18 cellular contexts compared by ENCODE assay signal in the genomic region with DNA sequence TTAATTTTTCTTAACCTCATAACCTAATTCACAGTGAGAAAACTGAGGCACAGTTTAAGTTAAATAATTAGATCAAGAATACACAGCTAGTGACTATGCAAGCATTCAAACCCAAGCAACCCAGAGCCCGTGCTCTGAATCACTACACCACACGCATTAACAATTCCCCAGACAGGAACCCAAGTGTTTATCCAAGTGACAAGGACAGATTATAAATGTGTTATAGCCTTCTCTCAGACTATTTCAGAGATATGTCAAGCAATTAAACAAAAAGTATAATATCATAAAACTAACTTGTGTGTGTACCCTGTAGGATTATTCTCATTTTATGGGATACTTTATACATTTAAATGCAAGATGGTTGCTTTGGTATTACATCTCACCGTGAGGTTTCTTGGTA. TPM values are rescaled to one million over a fixed set of nuclear protein-coding genes. Genes with fewer than 3 reads are reported as not detected.
DNase-seq lines count a peak whose midpoint lies in the region; ATAC-seq, FAIRE-seq and TF ChIP-seq lines count a peak whose summit lies in the region.
"Had no signal": no experiment of that assay in that cellular context is flagged by ENCODE, and none has a peak within 500 bp of the region (broad histone marks: within the 10 kb centered on the region; RNA-seq: fewer than 3 reads in every experiment).

No MANE protein-coding gene starts in this region.

- no peak overlapping the region for H3K4me3 ChIP-seq in IMR-90 (ENCODE audit: insufficient read depth, low read depth, low read length)
- H3K4me3 ChIP-seq in astrocyte (ENCODE audit: insufficient read depth, low read depth, low read length), result no peak overlapping the region

- H2BK120ac ChIP-seq in IMR-90 (ENCODE audit: low read depth, low read length), result no peak overlapping the region

- no peak for FAIRE-seq in astrocyte (lab: Jason Lieb, UNC)
- FAIRE-seq: D721Med, GM12892, H54 had no signal

- H3K36me3 ChIP-seq in IMR-90 (ENCODE audit: control insufficient read depth, insufficient read depth, low read length) (no peaks in the 10 kb centered on the region), astrocyte (ENCODE audit: insufficient read depth, low read length) (no peaks in the 10 kb centered on the region)

- H3K36me3 Mint-ChIP-seq in astrocyte (ENCODE audit: low read depth, unreplicated experiment), result no peaks in the 10 kb centered on the region
- H3K36me3 Mint-ChIP-seq in stimulated activated memory B cell treated with anti-CD40 and anti-IgM and Interleukin-4, amounts not matched to agents 10 μg/mL and 1 μg/mL and 100 μg/mL, for 72 hours, result peaks cover 20% of the 10 kb centered on the region

- WGBS in IMR-90 (ENCODE audit: extremely low coverage in 2 of 2, insufficient read length in 1 of 2), 2 experiments, result no CpG with 5 or more reads among the region's 3 CpGs

- peak; percentile 62 for DNase-seq in IMR-90
- peak; percentile 46 for DNase-seq in astrocyte (ENCODE audit: low read depth)
- peak; percentile 32 for DNase-seq in hepatic stellate cell (ENCODE audit: low spot score)
- no peak for DNase-seq in left lobe of liver (ENCODE audit: low spot score)
- no peak for DNase-seq in RWPE1 (ENCODE audit: low spot score)
- DNase-seq: C1 segment of cervical spinal cord, Kasumi-1, NCI-H1092 treated with DMSO at 0.1 percent for 48 hours, NCI-H146, NCI-H2029 treated with DMSO at 0.1 percent for 48 hours, SHP77 treated with DMSO at 0.1 percent for 48 hours, SK-N-SH had no signal

- H4K20me1 ChIP-seq in IMR-90 (ENCODE audit: insufficient read depth, low read length) (peaks cover 58% of the 10 kb centered on the region), astrocyte (ENCODE audit: insufficient read depth, low read length) (peaks cover 79% of the 10 kb centered on the region)

- TF ChIP-seq CTCF in IMR-90 (conservative IDR thresholded peaks at IDR 0.05; ENCODE audit: low read depth, low read length), result no peak
- no peak for TF ChIP-seq CTCF in astrocyte (IDR thresholded peaks at IDR 0.05; ENCODE audit: insufficient read depth, low read depth, low read length)
- no peak for TF ChIP-seq CTCF in RWPE1 (conservative IDR thresholded peaks at IDR 0.05; ENCODE audit: low read depth)

- H3K4me1 Mint-ChIP-seq in astrocyte (ENCODE audit: low read depth, unreplicated experiment), result peaks cover 25% of the 10 kb centered on the region
- peaks cover 28% of the 10 kb centered on the region for H3K4me1 Mint-ChIP-seq in stimulated activated memory B cell treated with anti-CD40 and anti-IgM and Interleukin-4, amounts not matched to agents 10 μg/mL and 1 μg/mL and 100 μg/mL, for 72 hours

- no peak overlapping the region for H3K56ac ChIP-seq in IMR-90 (ENCODE audit: extremely low read depth, insufficient read depth, low read length)

- no peak overlapping the region for H2AFZ ChIP-seq in IMR-90 (replicated peaks; ENCODE audit: low read length, poor library complexity)
- no peak overlapping the region for H2AFZ ChIP-seq in astrocyte (ENCODE audit: low read depth, low read length)

- no peak overlapping the region for H3K4ac ChIP-seq in IMR-90 (ENCODE audit: low read depth, low read length)

- CTCF ChIA-PET in IMR-90 (lab: Yijun Ruan, JAX) (no interaction called here), RWPE1 (lab: Yijun Ruan, JAX) (no interaction called here)

- no peak overlapping the region for H4K91ac ChIP-seq in IMR-90 (ENCODE audit: insufficient read depth, low read depth, low read length)

- peaks cover 21 to 54% of the 10 kb centered on the region in 2 experiments for H3K79me1 ChIP-seq in IMR-90 (ENCODE audit: low read depth in 1 of 2, low read length in 2 of 2)

- no peak for TF ChIP-seq RAD21 in IMR-90 (IDR thresholded peaks at IDR 0.05; ENCODE audit: low read length)

- TF ChIP-seq POLR2A in IMR-90 (IDR thresholded peaks at IDR 0.05; ENCODE audit: low read depth, low read length), result no peak

- intact Hi-C loops in IMR-90 (cut with micrococcal nuclease), result no loop called here

- H3K9me3 ChIP-seq in IMR-90 (ENCODE audit: control insufficient read depth, insufficient read depth, low read length) (no peaks in the 10 kb centered on the region), astrocyte (ENCODE audit: insufficient read depth, low read depth, low read length) (no peaks in the 10 kb centered on the region)
- H3K9me3 ChIP-seq: SK-N-SH had no signal

- H2AK5ac ChIP-seq in IMR-90 (ENCODE audit: low read depth, low read length), result no peak overlapping the region

- no peak overlapping the region for H3K27ac Mint-ChIP-seq in astrocyte (ENCODE audit: unreplicated experiment)
- peak overlapping the region; percentile 49 for H3K27ac Mint-ChIP-seq in stimulated activated memory B cell treated with anti-CD40 and anti-IgM and Interleukin-4, amounts not matched to agents 10 μg/mL and 1 μg/mL and 100 μg/mL, for 72 hours

- H2AK9ac ChIP-seq in IMR-90 (replicated peaks; ENCODE audit: low read depth, low read length, poor library complexity), result no peak overlapping the region

- H3K18ac ChIP-seq in IMR-90 (ENCODE audit: low read depth, low read length), result no peak overlapping the region

- H3K4me2 ChIP-seq in IMR-90 (ENCODE audit: low read depth, low read length) (no peak overlapping the region), astrocyte (ENCODE audit: low read length) (no peak overlapping the region)
- H3K4me2 ChIP-seq: SK-N-SH had no signal

- peaks cover 5% of the 10 kb centered on the region; the same call in 1 of the 2 replicates for H3K9me1 ChIP-seq in IMR-90 (ENCODE audit: insufficient read depth, low read length)

- H3K79me2 ChIP-seq in astrocyte (ENCODE audit: insufficient read depth, low read length), result peaks cover 98% of the 10 kb centered on the region

- no peak overlapping the region for H2BK5ac ChIP-seq in IMR-90 (ENCODE audit: low read depth, low read length, poor library complexity, severe bottlenecking)

- POLR2A ChIA-PET in IMR-90 (lab: Charles Lee; ENCODE audit: unreplicated experiment) (no interaction called here), RWPE1 (lab: Yijun Ruan, JAX; ENCODE audit: low non-redundant PET) (no interaction called here)

- no peaks in the 10 kb centered on the region for H3K27me3 Mint-ChIP-seq in astrocyte (ENCODE audit: low read depth, unreplicated experiment)
- no peaks in the 10 kb centered on the region for H3K27me3 Mint-ChIP-seq in stimulated activated memory B cell treated with anti-CD40 and anti-IgM and Interleukin-4, amounts not matched to agents 10 μg/mL and 1 μg/mL and 100 μg/mL, for 72 hours

- H3K4me3 Mint-ChIP-seq in astrocyte (ENCODE audit: unreplicated experiment), result no peak overlapping the region
- H3K4me3 Mint-ChIP-seq in stimulated activated memory B cell treated with anti-CD40 and anti-IgM and Interleukin-4, amounts not matched to agents 10 μg/mL and 1 μg/mL and 100 μg/mL, for 72 hours, result no peak overlapping the region

- no peak overlapping the region for H4K8ac ChIP-seq in IMR-90 (ENCODE audit: low read depth in 2 of 2, low read length in 2 of 2)

- peaks cover 2% of the 10 kb centered on the region for H3K4me1 ChIP-seq in IMR-90 (ENCODE audit: control insufficient read depth, insufficient read depth, low read length)
- H3K4me1 ChIP-seq in astrocyte (ENCODE audit: insufficient read depth, low read length), result peaks cover 11% of the 10 kb centered on the region

- H3K9ac ChIP-seq in IMR-90 (ENCODE audit: low read depth, low read length) (no peak overlapping the region), astrocyte (ENCODE audit: low read length) (no peak overlapping the region)
- H3K9ac ChIP-seq: SK-N-SH had no signal

- no peak overlapping the region for H3K23ac ChIP-seq in IMR-90 (ENCODE audit: low read depth, low read length)

- no peak overlapping the region for H4K5ac ChIP-seq in IMR-90 (ENCODE audit: low read depth, low read length)

- BruUV-seq in IMR-90 (replicated peaks; lab: Mats Ljungman, UMichigan), result no TSS peak

- dilution Hi-C loops in IMR-90 (cut with HindIII; ENCODE audit: low sequenced_read_pairs, unreplicated experiment), result no loop called here

- H2BK15ac ChIP-seq in IMR-90 (ENCODE audit: low read depth, low read length), result no peak overlapping the region

- H3K14ac ChIP-seq in IMR-90 (replicated peaks; ENCODE audit: low read depth, low read length), result no peak overlapping the region

- in situ Hi-C loops in IMR-90 (cut with MboI; ENCODE audit: low sequenced_read_pairs), result no loop called here

- H2BK20ac ChIP-seq in IMR-90 (ENCODE audit: low read depth, low read length), result no peak overlapping the region

- no peaks in the 10 kb centered on the region for H3K9me3 Mint-ChIP-seq in astrocyte (ENCODE audit: unreplicated experiment)
- no peaks in the 10 kb centered on the region for H3K9me3 Mint-ChIP-seq in stimulated activated memory B cell treated with anti-CD40 and anti-IgM and Interleukin-4, amounts not matched to agents 10 μg/mL and 1 μg/mL and 100 μg/mL, for 72 hours

- H3K27ac ChIP-seq in IMR-90 (ENCODE audit: insufficient read depth, low read length) (no peak overlapping the region), astrocyte (ENCODE audit: low read depth, low read length) (no peak overlapping the region), RWPE1 (no peak overlapping the region)
- H3K27ac ChIP-seq: HL-60 had no signal

- ATAC-seq in IMR-90 (ENCODE audit: low read depth) (peak; percentile 74), GM18861 (IDR thresholded peaks at IDR 0.05; ENCODE audit: unreplicated experiment) (no peak), left lobe of liver (no peak)
- ATAC-seq in stimulated activated memory B cell treated with anti-CD40 and anti-IgM and Interleukin-4, amounts not matched to agents 10 μg/mL and 1 μg/mL and 100 μg/mL, for 72 hours, result no peak

- H3K27me3 ChIP-seq in IMR-90 (ENCODE audit: control insufficient read depth, insufficient read depth, low read length) (no peaks in the 10 kb centered on the region), astrocyte (ENCODE audit: insufficient read depth, low read length) (no peaks in the 10 kb centered on the region)

TF ChIP-seq in IMR-90, 13 proteins besides CTCF, POLR2A, EP300 and RAD21:
- TF ChIP-seq BHLHE40 (IDR thresholded peaks at IDR 0.05; ENCODE audit: low read depth, low read length), result 0 out of 2 replicates have a peak, but pooled peaks have one; percentile 29
- TF ChIP-seq MXI1 (IDR thresholded peaks at IDR 0.05; ENCODE audit: borderline replicate concordance, low read depth, low read length), result no peak

RNA-seq across cellular contexts. Expression of gene MED13L, which starts 43.8 kb away (rescaled TPM):
- total RNA-seq in IMR-90 (2012; rRNA removed) (49.1 and 93.3 TPM in 2 replicates), astrocyte (139 and 153 TPM in 2 replicates), left lobe of liver (41.9 TPM)
- 17.9 and 18.1 TPM in 2 replicates for polyA plus RNA-seq in IMR-90 (2012; rRNA removed)
- 7.7 and 9.4 TPM in 2 replicates for polyA plus RNA-seq in IMR-90 (2012; cell fraction: cytosol; rRNA removed)
- polyA plus RNA-seq in IMR-90 (2012; cell fraction: nucleus; rRNA removed; ENCODE audit: low replicate concordance), result 15.3 and 42.2 TPM in 2 replicates

Comparison
In these comparisons a context has a peak if more than half of its experiments do, and no peak if none do; other contexts are left out.
1. DNase-seq: peak in IMR-90 (single experiment), astrocyte (single experiment) and hepatic stellate cell (single experiment); none in left lobe of liver (single experiment) and RWPE1 (single experiment).